In genomic region chr15:79089331-79089889, GRCh38 we compare ENCODE assay signal across 15 cellular contexts.
DNase-seq lines count a peak whose midpoint lies in the region; FAIRE-seq and TF ChIP-seq lines count a peak whose summit lies in the region.
"Had no signal": no experiment of that assay in that cellular context is flagged by ENCODE, and none has a peak within 500 bp of the region (broad histone marks: within the 10 kb centered on the region; RNA-seq: fewer than 3 reads in every experiment).

No MANE protein-coding gene starts in this region.

- DNase-seq in DMS 273 (lab: John Stamatoyannopoulos, UW; ENCODE audit: unreplicated experiment): peak; percentile 40
- DNase-seq in DMS 273 treated with DMSO at 0.1 percent for 48 hours (lab: John Stamatoyannopoulos, UW): no peak
- peak; percentile 37 for DNase-seq in NCI-H2227 (lab: John Stamatoyannopoulos, UW; ENCODE audit: unreplicated experiment)
- no peak for DNase-seq in retinal pigment epithelial cell (ENCODE audit: low read depth)
- no peak for DNase-seq in GM19239 (ENCODE audit: insufficient read length, low spot score)
- DNase-seq in GOT3 (lab: John Stamatoyannopoulos, UW): no peak
- DNase-seq in GM20000 (ENCODE audit: low spot score): no peak
- DNase-seq: activated naive CD8-positive, alpha-beta T cell treated with anti-CD3 and anti-CD28 coated beads for 36 hours; effector CD8-positive, alpha-beta T cell; NCI-H1930; OCI-M1; sigmoid colon had no signal

- H3K4me3 ChIP-seq in iPS-11a (ENCODE audit: low read depth, low read length) (peak overlapping the region; percentile 50), retinal pigment epithelial cell (ENCODE audit: low read length) (peak overlapping the region; percentile 10)
- H3K4me3 ChIP-seq: GM12878 had no signal

- no peak for FAIRE-seq in GM19239 (lab: Jason Lieb, UNC)
- FAIRE-seq: D721Med, GM12878 had no signal

- no peak for TF ChIP-seq CTCF in retinal pigment epithelial cell (conservative IDR thresholded peaks at IDR 0.05; ENCODE audit: low read depth, low read length)
- no peak for TF ChIP-seq CTCF in GM20000 (IDR thresholded peaks at IDR 0.05; ENCODE audit: extremely low read depth, missing control alignments)

Comparison
In these comparisons a context has a peak if more than half of its experiments do, and no peak if none do; other contexts are left out.
1. DNase-seq: peak in DMS 273 (single experiment) and NCI-H2227 (single experiment); none in DMS 273 treated with DMSO at 0.1 percent for 48 hours (single experiment), retinal pigment epithelial cell (single experiment), GM19239 (single experiment), GOT3 (single experiment) and GM20000 (single experiment).